8 cellular contexts compared by ENCODE assay signal in genomic region chr10:92847185-92847864, GRCh38. TPM values are rescaled to one million over a fixed set of nuclear protein-coding genes. Genes with fewer than 3 reads are reported as not detected.
A peak's percentile ranks its signal among the peaks of the same experiment; 100 is the strongest.
DNase-seq lines count a peak whose midpoint lies in the region; ATAC-seq and TF ChIP-seq lines count a peak whose summit lies in the region.

No MANE protein-coding gene starts in this region.

- TF ChIP-seq POLR2A in body of pancreas (IDR thresholded peaks at IDR 0.05), result no peak

- DNase-seq in DMS79 (lab: John Stamatoyannopoulos, UW), result peak; percentile 32
- DNase-seq in Kasumi-1 (lab: John Stamatoyannopoulos, UW), result peak; percentile 29 to 37
- no peak for DNase-seq in activated naive CD8-positive, alpha-beta T cell treated with anti-CD3 and anti-CD28 coated beads, Interleukin-2, amount 50 U/mL, for 24 hours
- DNase-seq in naive thymus-derived CD4-positive, alpha-beta T cell, result no peak
- DNase-seq in body of pancreas, result no peak
- DNase-seq in NCI-H510A (lab: John Stamatoyannopoulos, UW), result no peak
- DNase-seq in DMS153 treated with DMSO at 0.1 percent for 48 hours (lab: John Stamatoyannopoulos, UW; ENCODE audit: unreplicated experiment), result no peak
- DNase-seq in omental fat pad (ENCODE audit: low spot score), result no peak

- H3K27me3 ChIP-seq in naive thymus-derived CD4-positive, alpha-beta T cell (ENCODE audit: control insufficient read depth in 2 of 2, insufficient read depth in 2 of 2, low read length in 2 of 2), result no peaks in the 10 kb centered on the region
- H3K27me3 ChIP-seq in body of pancreas, result no peaks in the 10 kb centered on the region

- TF ChIP-seq CTCF in body of pancreas (IDR thresholded peaks at IDR 0.05) (no peak), omental fat pad (IDR thresholded peaks at IDR 0.05) (no peak)

- peaks cover 7 to 19% of the 10 kb centered on the region in 2 donors for H3K4me1 ChIP-seq in naive thymus-derived CD4-positive, alpha-beta T cell (ENCODE audit: control insufficient read depth in 2 of 2, insufficient read depth in 2 of 2, low read length in 2 of 2)
- H3K4me1 ChIP-seq in body of pancreas, result peaks cover 18% of the 10 kb centered on the region

- no peaks in the 10 kb centered on the region for H3K36me3 ChIP-seq in naive thymus-derived CD4-positive, alpha-beta T cell (ENCODE audit: control insufficient read depth in 2 of 3, insufficient read depth in 3 of 3, low read length in 3 of 3)
- H3K36me3 ChIP-seq in body of pancreas (replicated peaks in 1 of 2; ENCODE audit: insufficient read depth in 1 of 2, low read depth in 2 of 2), result no peaks in the 10 kb centered on the region

- no peaks in the 10 kb centered on the region for H3K27me3 Mint-ChIP-seq in activated naive CD8-positive, alpha-beta T cell treated with anti-CD3 and anti-CD28 coated beads, Interleukin-2, amount 50 U/mL, for 24 hours
- H3K27me3 Mint-ChIP-seq in naive thymus-derived CD4-positive, alpha-beta T cell, result no peaks in the 10 kb centered on the region

- POLR2A ChIA-PET in naive thymus-derived CD4-positive, alpha-beta T cell (lab: Charles Lee), result interaction anchor here (0.6 to 1.1 kb wide), 3 partner anchors 233 to 273 kb away, joined by 3 to 4 read pairs (median 3); partner anchors contain the start of gene IDE

- peak overlapping the region; percentile 79 for H3K27ac Mint-ChIP-seq in activated naive CD8-positive, alpha-beta T cell treated with anti-CD3 and anti-CD28 coated beads, Interleukin-2, amount 50 U/mL, for 24 hours
- H3K27ac Mint-ChIP-seq in naive thymus-derived CD4-positive, alpha-beta T cell, result peak overlapping the region; percentile 49 to 95 (median 86)

- no peaks in the 10 kb centered on the region for H3K9me3 ChIP-seq in naive thymus-derived CD4-positive, alpha-beta T cell (ENCODE audit: control insufficient read depth in 2 of 3, low read length in 3 of 3)
- no peaks in the 10 kb centered on the region for H3K9me3 ChIP-seq in body of pancreas

- peak overlapping the region; percentile 65 for H3K4me3 ChIP-seq in naive thymus-derived CD4-positive, alpha-beta T cell (ENCODE audit: low read length)
- no peak overlapping the region for H3K4me3 ChIP-seq in body of pancreas

- no peaks in the 10 kb centered on the region for H3K9me3 Mint-ChIP-seq in activated naive CD8-positive, alpha-beta T cell treated with anti-CD3 and anti-CD28 coated beads, Interleukin-2, amount 50 U/mL, for 24 hours
- peaks cover 0 to 4% (median 0%) of the 10 kb centered on the region in 11 donors for H3K9me3 Mint-ChIP-seq in naive thymus-derived CD4-positive, alpha-beta T cell

- H3K36me3 Mint-ChIP-seq in activated naive CD8-positive, alpha-beta T cell treated with anti-CD3 and anti-CD28 coated beads, Interleukin-2, amount 50 U/mL, for 24 hours (ENCODE audit: low read depth), result peaks cover 3% of the 10 kb centered on the region
- peaks cover 0 to 4% (median 0%) of the 10 kb centered on the region in 5 donors for H3K36me3 Mint-ChIP-seq in naive thymus-derived CD4-positive, alpha-beta T cell

- peaks cover 39% of the 10 kb centered on the region for H3K4me1 Mint-ChIP-seq in activated naive CD8-positive, alpha-beta T cell treated with anti-CD3 and anti-CD28 coated beads, Interleukin-2, amount 50 U/mL, for 24 hours
- peaks cover 0 to 43% (median 33%) of the 10 kb centered on the region in 7 donors for H3K4me1 Mint-ChIP-seq in naive thymus-derived CD4-positive, alpha-beta T cell

- CTCF ChIA-PET in naive thymus-derived CD4-positive, alpha-beta T cell (lab: Charles Lee), result interaction anchor here (1.4 to 2.9 kb wide), 2 partner anchors 29 to 34 kb away, joined by 4 to 13 read pairs; no protein-coding TSS in a partner anchor

- WGBS in body of pancreas, 2 donors, result 36% methylated on average over 4 of the region's 4 CpGs

- ATAC-seq in activated naive CD8-positive, alpha-beta T cell treated with anti-CD3 and anti-CD28 coated beads, Interleukin-2, amount 50 U/mL, for 24 hours, result no peak
- no peak for ATAC-seq in naive thymus-derived CD4-positive, alpha-beta T cell
- no peak for ATAC-seq in body of pancreas
- no peak for ATAC-seq in omental fat pad (ENCODE audit: low FRiP score)

- no peak overlapping the region for H3K27ac ChIP-seq in naive thymus-derived CD4-positive, alpha-beta T cell (ENCODE audit: low read depth, low read length)
- peak overlapping the region in 2 of 4 donors; percentile 54 to 55 for H3K27ac ChIP-seq in body of pancreas

- H3K4me3 Mint-ChIP-seq in activated naive CD8-positive, alpha-beta T cell treated with anti-CD3 and anti-CD28 coated beads, Interleukin-2, amount 50 U/mL, for 24 hours, result peak overlapping the region; percentile 84
- peak overlapping the region; percentile 81 to 94 (median 88) for H3K4me3 Mint-ChIP-seq in naive thymus-derived CD4-positive, alpha-beta T cell

- intact Hi-C loops in naive thymus-derived CD4-positive, alpha-beta T cell (cut with micrococcal nuclease), result loop anchor here in 1 of 2 donors (5.0 to 10.0 kb wide), 4 partner anchors 275 to 1973 kb away; partner anchors contain the start of genes FGFBP3, HELLS, IDE and RPP30
- intact Hi-C loops in body of pancreas (cut with DNase I), result no loop called here

RNA-seq across cellular contexts. Expression of gene EXOC6, which starts 1.0 kb away (rescaled TPM):
- total RNA-seq in naive thymus-derived CD4-positive, alpha-beta T cell, result 10 to 100 TPM in 3 of 5 experiments, 1 to 10 TPM in 2; 8.1 to 12.1 (median 11.4) TPM
- 1 to 10 TPM; 5.8 to 6.0 TPM for polyA plus RNA-seq in naive thymus-derived CD4-positive, alpha-beta T cell
- 10 to 100 TPM; 13.2 to 70.8 TPM for total RNA-seq in body of pancreas
- 10 to 100 TPM in 2 of 4 donors, 1 to 10 TPM in 2; 9.8 to 25.9 (median 10.9) TPM for total RNA-seq in omental fat pad

Comparison
In these comparisons a context has a peak if more than half of its experiments do, and no peak if none do; other contexts are left out.
1. DNase-seq: peak in DMS79 (single experiment) and Kasumi-1 (2 of 2); none in activated naive CD8-positive, alpha-beta T cell treated with anti-CD3 and anti-CD28 coated beads, Interleukin-2, amount 50 U/mL, for 24 hours (single experiment), naive thymus-derived CD4-positive, alpha-beta T cell (0 of 9), body of pancreas (0 of 4), NCI-H510A (single experiment), DMS153 treated with DMSO at 0.1 percent for 48 hours (single experiment) and omental fat pad (single experiment).